ENCODE assay signal across 32 cellular contexts in the genomic region with DNA sequence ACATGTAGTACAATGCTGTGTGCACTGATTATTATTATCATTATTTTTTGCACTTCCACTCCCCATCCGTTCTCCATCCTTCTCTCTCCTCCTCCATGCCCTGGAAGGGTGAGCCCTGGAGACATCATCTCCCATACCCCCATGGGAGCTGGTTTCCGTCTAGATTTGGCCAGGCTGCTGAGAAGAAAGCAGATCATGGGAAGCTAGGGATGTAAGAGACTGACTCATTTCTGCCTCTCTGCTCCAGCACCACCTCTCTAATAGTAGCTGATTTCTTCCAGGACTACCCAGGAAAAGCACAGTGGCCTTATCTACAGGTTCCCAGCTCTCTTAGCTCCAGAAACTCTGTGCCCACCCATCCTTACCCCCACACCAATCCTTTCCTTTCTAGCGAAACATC. TPM values are rescaled to one million over a fixed set of nuclear protein-coding genes. Genes with fewer than 3 reads are reported as not detected.
DNase-seq lines count a peak whose midpoint lies in the region; ATAC-seq and TF ChIP-seq lines count a peak whose summit lies in the region.
"Had no signal": no experiment of that assay in that cellular context is flagged by ENCODE, and none has a peak within 500 bp of the region (broad histone marks: within the 10 kb centered on the region; RNA-seq: fewer than 3 reads in every experiment).

No MANE protein-coding gene starts in this region.

- no peak for TF ChIP-seq RAD21 in SK-N-SH (IDR thresholded peaks at IDR 0.05; ENCODE audit: low read length)

- POLR2A ChIA-PET in SK-N-SH (lab: Yijun Ruan, JAX) = no interaction called here

- 0 out of 2 replicates have a peak, but pooled peaks cover 4% of the 10 kb centered on the region for H3K4me1 ChIP-seq in GM23248 (ENCODE audit: insufficient read depth)
- H3K4me1 ChIP-seq in SK-N-SH (ENCODE audit: control insufficient read depth in 1 of 2, insufficient read depth in 2 of 2, low read depth in 1 of 2, low read length in 1 of 2) = no peaks in the 10 kb centered on the region
- H3K4me1 ChIP-seq: Caco-2, gastroesophageal sphincter, right atrium auricular region, spleen, stomach, tibial artery had no signal

- no peaks in the 10 kb centered on the region for H3K27me3 Mint-ChIP-seq in stimulated activated memory B cell treated with anti-CD40 and anti-IgM and Interleukin-4, amounts not matched to agents 10 μg/mL and 1 μg/mL and 100 μg/mL, for 72 hours

- H3K36me3 Mint-ChIP-seq in stimulated activated memory B cell treated with anti-CD40 and anti-IgM and Interleukin-4, amounts not matched to agents 10 μg/mL and 1 μg/mL and 100 μg/mL, for 72 hours = no peaks in the 10 kb centered on the region
- H3K36me3 Mint-ChIP-seq: CD14-positive monocyte had no signal

- H3K4me1 Mint-ChIP-seq in stimulated activated memory B cell treated with anti-CD40 and anti-IgM and Interleukin-4, amounts not matched to agents 10 μg/mL and 1 μg/mL and 100 μg/mL, for 72 hours = no peaks in the 10 kb centered on the region
- H3K4me1 Mint-ChIP-seq: activated naive CD8-positive, alpha-beta T cell treated with anti-CD3 and anti-CD28 coated beads, Interleukin-2, amount 50 U/mL, for 24 hours; CD14-positive monocyte; central memory CD8-positive, alpha-beta T cell; T-helper 17 cell had no signal

- in situ Hi-C loops in GM23248 (cut with MboI) = no loop called here

- H3K27ac ChIP-seq in GM23248 (no peak overlapping the region), SK-N-SH (ENCODE audit: low read depth in 2 of 2, low read length in 1 of 2) (no peak overlapping the region; a peak in 1 of 4 replicates)
- H3K27ac ChIP-seq: gastroesophageal sphincter, right atrium auricular region, SK-N-MC, spleen, stomach, tibial artery had no signal

- H3K9me3 Mint-ChIP-seq in stimulated activated memory B cell treated with anti-CD40 and anti-IgM and Interleukin-4, amounts not matched to agents 10 μg/mL and 1 μg/mL and 100 μg/mL, for 72 hours = peaks cover 7% of the 10 kb centered on the region
- H3K9me3 Mint-ChIP-seq: central memory CD8-positive, alpha-beta T cell; dendritic cell treated with granulocyte-macrophage colony-stimulating factor and Interleukin-4, amounts not matched to agents 40 ng/mL and 50 ng/mL, for 4 days had no signal

- no peak overlapping the region for H3K4me3 ChIP-seq in GM23248
- no peak overlapping the region for H3K4me3 ChIP-seq in SK-N-SH (ENCODE audit: low read depth in 2 of 2, low read length in 1 of 2)
- H3K4me3 ChIP-seq: gastroesophageal sphincter, right atrium auricular region, SK-N-MC, spleen, stomach, tibial artery had no signal

- H4K20me1 ChIP-seq in GM23248 (ENCODE audit: insufficient read depth) (no peaks in the 10 kb centered on the region), SK-N-SH (ENCODE audit: insufficient read depth) (no peaks in the 10 kb centered on the region)

- TF ChIP-seq CTCF in SK-N-SH (IDR thresholded peaks at IDR 0.05) = no peak

- H3K4me2 ChIP-seq in GM23248 (ENCODE audit: unreplicated experiment) (no peak overlapping the region), SK-N-SH (no peak overlapping the region)

- TF ChIP-seq EP300 in SK-N-SH (IDR thresholded peaks at IDR 0.05; ENCODE audit: borderline replicate concordance in 1 of 2, low read depth in 1 of 2, low read length in 1 of 2) = no peak

- H3F3A ChIP-seq in GM23248 (ENCODE audit: insufficient read depth) = no peaks in the 10 kb centered on the region
- H3F3A ChIP-seq in SK-N-SH (replicated peaks; ENCODE audit: insufficient read depth) = no peaks in the 10 kb centered on the region

- H3K27me3 ChIP-seq in GM23248 (replicated peaks; ENCODE audit: insufficient read depth) (no peaks in the 10 kb centered on the region), SK-N-SH (ENCODE audit: insufficient read depth) (no peaks in the 10 kb centered on the region)
- H3K27me3 ChIP-seq: right atrium auricular region, stomach, tibial artery had no signal

- peak; percentile 71 for DNase-seq in GM23248
- DNase-seq in SK-N-SH = no peak
- peak; percentile 56 for DNase-seq in fibroblast of peridontal ligament (ENCODE audit: extremely low read depth)
- DNase-seq in NAMALWA (ENCODE audit: low spot score) = no peak
- DNase-seq in D341Med (ENCODE audit: low spot score) = no peak
- no peak for DNase-seq in NCI-H2081 (lab: John Stamatoyannopoulos, UW)
- DNase-seq: activated CD4-positive, alpha-beta T cell treated with anti-CD3 and anti-CD28 coated beads, Interleukin-2, amount 50 U/mL, for 48 hours; activated naive CD8-positive, alpha-beta T cell treated with anti-CD3 and anti-CD28 coated beads, Interleukin-2, amount 50 U/mL, for 24 hours; activated T-cell treated with anti-CD3 and anti-CD28 coated beads, Interleukin-2, amount 50 U/mL, for 48 hours; Caco-2; DMS79 treated with DMSO at 0.1 percent for 48 hours; KG1; MM.1S; NCI-H1417; NCI-H2029; NCI-H524 treated with DMSO at 0.1 percent for 48 hours; OCI-M1; posterior cingulate gyrus; spleen; stimulated activated CD4-positive, alpha-beta T cell treated with anti-CD3 and anti-CD28 coated beads, Interleukin-2, amount 100 ng/mL, for 24 hours; stimulated activated CD8-positive, alpha-beta memory T cell treated with anti-CD3 and anti-CD28 coated beads, Interleukin-4, amount 100 ng/mL, for 48 hours; stomach; T-helper 17 cell; tibial artery had no signal

- H3K9me3 ChIP-seq in GM23248 (ENCODE audit: low read depth) = no peaks in the 10 kb centered on the region
- no peaks in the 10 kb centered on the region; the same call in 1 of the 2 replicates for H3K9me3 ChIP-seq in SK-N-SH
- H3K9me3 ChIP-seq: Caco-2, gastroesophageal sphincter, right atrium auricular region, tibial artery had no signal

- CTCF ChIA-PET in SK-N-SH (lab: Yijun Ruan, JAX) = no interaction called here

- H3K9me2 ChIP-seq in GM23248 (ENCODE audit: insufficient read depth) = no peaks in the 10 kb centered on the region; the same call in 1 of the 2 replicates
- H3K9me2 ChIP-seq in SK-N-SH = no peaks in the 10 kb centered on the region

- H3K4me3 Mint-ChIP-seq in stimulated activated memory B cell treated with anti-CD40 and anti-IgM and Interleukin-4, amounts not matched to agents 10 μg/mL and 1 μg/mL and 100 μg/mL, for 72 hours = no peak overlapping the region
- H3K4me3 Mint-ChIP-seq: activated naive CD8-positive, alpha-beta T cell treated with anti-CD3 and anti-CD28 coated beads, Interleukin-2, amount 50 U/mL, for 24 hours; CD14-positive monocyte; central memory CD8-positive, alpha-beta T cell; dendritic cell treated with granulocyte-macrophage colony-stimulating factor and Interleukin-4, amounts not matched to agents 40 ng/mL and 50 ng/mL, for 4 days; T-helper 17 cell had no signal

- H3K79me2 ChIP-seq in GM23248 (ENCODE audit: insufficient read depth) (no peaks in the 10 kb centered on the region), SK-N-SH (ENCODE audit: insufficient read depth) (no peaks in the 10 kb centered on the region)

- peak; percentile 36 for ATAC-seq in stimulated activated memory B cell treated with anti-CD40 and anti-IgM and Interleukin-4, amounts not matched to agents 10 μg/mL and 1 μg/mL and 100 μg/mL, for 72 hours
- ATAC-seq: activated naive CD8-positive, alpha-beta T cell treated with anti-CD3 and anti-CD28 coated beads, Interleukin-2, amount 50 U/mL, for 24 hours; esophagus mucosa; gastroesophageal sphincter; T-helper 17 cell had no signal

- H2AFZ ChIP-seq in GM23248 (0 out of 2 replicates have a peak overlapping the region, but pooled peaks have one; percentile 17), SK-N-SH (ENCODE audit: low read depth) (peak overlapping the region; percentile 32; the same call in 1 of the 2 replicates)

- no peak overlapping the region for H3K27ac Mint-ChIP-seq in stimulated activated memory B cell treated with anti-CD40 and anti-IgM and Interleukin-4, amounts not matched to agents 10 μg/mL and 1 μg/mL and 100 μg/mL, for 72 hours
- H3K27ac Mint-ChIP-seq: activated naive CD8-positive, alpha-beta T cell treated with anti-CD3 and anti-CD28 coated beads, Interleukin-2, amount 50 U/mL, for 24 hours; CD14-positive monocyte; dendritic cell treated with granulocyte-macrophage colony-stimulating factor and Interleukin-4, amounts not matched to agents 40 ng/mL and 50 ng/mL, for 4 days; T-helper 17 cell had no signal

- 57 to 60% methylated on average over 3 of the region's 3 CpGs for WGBS in GM23248 (ENCODE audit: low coverage in 1 of 2, low lambda C conversion rate in 2 of 2, missing lambda C conversion rate in 2 of 2), 2 experiments
- WGBS in SK-N-SH (ENCODE audit: low lambda C conversion rate) = 34% methylated on average over 3 of the region's 3 CpGs

- H3K36me3 ChIP-seq in GM23248 (ENCODE audit: low read depth) (no peaks in the 10 kb centered on the region), SK-N-SH (replicated peaks in 1 of 2; ENCODE audit: control insufficient read depth in 1 of 2, insufficient read depth in 2 of 2, low read length in 1 of 2) (no peaks in the 10 kb centered on the region)
- H3K36me3 ChIP-seq: gastroesophageal sphincter, right atrium auricular region, spleen, stomach, tibial artery had no signal

- H3K9ac ChIP-seq in GM23248 (no peak overlapping the region), SK-N-SH (no peak overlapping the region)

TF ChIP-seq in SK-N-SH, 30 proteins besides CTCF, POLR2A, EP300 and RAD21:
- TF ChIP-seq FOSL2 (IDR thresholded peaks at IDR 0.05; ENCODE audit: borderline replicate concordance, low read depth) = peak; percentile 31; the same call in 1 of the 2 replicates
- no peak for TF ChIP-seq RXRA (IDR thresholded peaks at IDR 0.05; ENCODE audit: borderline replicate concordance, low read depth)

RNA-seq across cellular contexts. Expression of a gene that starts 23.4 kb away (rescaled TPM):
- total RNA-seq in GM23248 (2014; rRNA removed; shearing (Covaris generic)) = 61.2 and 87.0 TPM in 2 replicates
- polyA plus RNA-seq in GM23248 (2016; fragmentation: Nextera tagmentation; extraction: Ambion mirVana) (56.0 and 85.0 TPM in 2 replicates), SK-N-SH (2012; rRNA removed) (157 and 162 TPM in 2 replicates)
- 154 and 175 TPM in 2 replicates for polyA plus RNA-seq in SK-N-SH (2012; cell fraction: cytosol; rRNA removed)
- 202 and 227 TPM in 2 replicates for polyA plus RNA-seq in SK-N-SH (2012; cell fraction: nucleus; rRNA removed)
- polyA plus RNA-seq: CD14-positive monocyte had no signal

RNA-seq across cellular contexts. Expression of a gene that starts 56.6 kb away (rescaled TPM):
- 102 and 127 TPM in 2 replicates for total RNA-seq in GM23248 (2014; rRNA removed; shearing (Covaris generic))
- polyA plus RNA-seq in GM23248 (2016; fragmentation: Nextera tagmentation; extraction: Ambion mirVana) (205 TPM in 2 replicates), SK-N-SH (2012; rRNA removed) (104 and 105 TPM in 2 replicates)
- polyA plus RNA-seq in SK-N-SH (2012; cell fraction: cytosol; rRNA removed) = 143 and 187 TPM in 2 replicates
- polyA plus RNA-seq in SK-N-SH (2012; cell fraction: nucleus; rRNA removed) = 21.1 and 40.0 TPM in 2 replicates

Comparison
In these comparisons a context has a peak if more than half of its experiments do, and no peak if none do; other contexts are left out.
1. DNase-seq: peak in GM23248 (single experiment) and fibroblast of peridontal ligament (single experiment); none in SK-N-SH (single experiment), NAMALWA (single experiment), D341Med (single experiment) and NCI-H2081 (0 of 2).